In the genomic region with DNA sequence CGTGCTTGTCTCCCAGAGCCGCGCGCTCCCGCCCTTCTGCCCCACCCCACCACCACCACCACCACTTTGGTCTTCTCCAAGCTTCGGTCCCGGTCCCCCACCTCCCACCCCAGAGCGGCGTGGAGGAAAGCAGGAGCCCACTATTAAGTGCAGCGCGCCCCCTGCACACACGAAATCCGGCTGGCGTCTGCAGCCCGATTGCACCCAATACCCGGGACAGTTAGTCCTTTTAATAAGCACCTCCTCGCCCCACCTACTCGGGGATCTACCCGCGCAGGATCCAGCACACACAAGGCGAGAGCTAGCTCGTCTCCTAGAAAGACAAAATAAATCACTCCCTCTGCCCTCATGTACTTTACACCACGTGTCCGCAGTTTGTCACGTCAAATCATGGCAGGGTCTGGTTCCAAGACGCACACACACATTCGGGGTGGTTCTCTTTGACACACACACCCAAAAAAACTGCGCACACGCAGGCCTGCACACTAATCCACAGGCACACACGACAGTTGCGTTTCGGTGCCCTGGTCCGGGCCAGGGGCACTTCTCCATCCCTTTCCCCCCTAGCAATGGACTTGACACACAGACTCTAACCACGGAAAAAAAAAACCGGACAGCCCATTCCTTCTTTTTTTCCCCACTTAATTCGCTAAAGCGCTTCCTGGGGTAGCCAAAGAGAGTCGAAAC, we compare ENCODE assay signal across 8 cellular contexts.
DNase-seq lines count a peak whose midpoint lies in the region; ATAC-seq and TF ChIP-seq lines count a peak whose summit lies in the region.

No MANE protein-coding gene starts in this region.

- H3K27me3 ChIP-seq in RWPE2 (ENCODE audit: insufficient read depth, poor library complexity, severe bottlenecking) = peaks cover 22% of the 10 kb centered on the region
- H3K27me3 ChIP-seq in WERI-Rb-1 (ENCODE audit: insufficient read depth, low read depth, severe bottlenecking) = peaks cover 26% of the 10 kb centered on the region

- H3K27ac ChIP-seq in RWPE2 (ENCODE audit: poor library complexity, severe bottlenecking) (peak overlapping the region; percentile 40), WERI-Rb-1 (no peak overlapping the region)

- no peaks in the 10 kb centered on the region for H3K9me3 ChIP-seq in RWPE2 (ENCODE audit: severe bottlenecking)
- no peaks in the 10 kb centered on the region for H3K9me3 ChIP-seq in WERI-Rb-1 (ENCODE audit: severe bottlenecking)

- peak; percentile 44 for ATAC-seq in GM18498 (IDR thresholded peaks at IDR 0.05; ENCODE audit: unreplicated experiment)
- peak; percentile 39 for ATAC-seq in HG02610 (IDR thresholded peaks at IDR 0.05; ENCODE audit: unreplicated experiment)
- ATAC-seq in RWPE2 (ENCODE audit: low read depth) = peak; percentile 22

- H3K4me3 ChIP-seq in RWPE2 (ENCODE audit: severe bottlenecking) = peak overlapping the region; percentile 65
- no peak overlapping the region for H3K4me3 ChIP-seq in WERI-Rb-1 (ENCODE audit: low read depth, low read length)

- peak; percentile 0 for TF ChIP-seq CTCF in RWPE2 (IDR thresholded peaks at IDR 0.05; ENCODE audit: poor library complexity, severe bottlenecking)
- TF ChIP-seq CTCF in WERI-Rb-1 (IDR thresholded peaks at IDR 0.05; ENCODE audit: low read depth, low read length) = no peak

- DNase-seq in RWPE2 (ENCODE audit: low spot score) (no peak), astrocyte of the hippocampus (ENCODE audit: low read depth, low spot score) (peak; percentile 50), kidney tubule cell (ENCODE audit: low spot score) (peak; percentile 11), WERI-Rb-1 (no peak), COR-L47 (lab: John Stamatoyannopoulos, UW) (no peak)
- peak; percentile 66 for DNase-seq in stimulated activated CD4-positive, alpha-beta T cell treated with anti-CD3 and anti-CD28 coated beads, Interleukin-4, amount 100 ng/mL, for 24 hours

- no peaks in the 10 kb centered on the region for H3K36me3 ChIP-seq in RWPE2 (ENCODE audit: low read depth)
- no peaks in the 10 kb centered on the region for H3K36me3 ChIP-seq in WERI-Rb-1

- H3K4me1 ChIP-seq in RWPE2 (ENCODE audit: insufficient read depth, poor library complexity, severe bottlenecking) = no peaks in the 10 kb centered on the region

Comparison
In these comparisons a context has a peak if more than half of its experiments do, and no peak if none do; other contexts are left out.
1. DNase-seq: peak in astrocyte of the hippocampus (single experiment), kidney tubule cell (single experiment) and stimulated activated CD4-positive, alpha-beta T cell treated with anti-CD3 and anti-CD28 coated beads, Interleukin-4, amount 100 ng/mL, for 24 hours (single experiment); none in RWPE2 (single experiment), WERI-Rb-1 (single experiment) and COR-L47 (single experiment).
2. Peak in every context shown above with its lines, with median percentiles within 50 percentile points of each other: ATAC-seq.